1 cellular context compared by ENCODE assay signal in genomic region chr6:21003780-21004541, GRCh38.
TF ChIP-seq lines count a peak whose summit lies in the region.

No MANE protein-coding gene starts in this region.

TF ChIP-seq in HepG2, 621 proteins besides CTCF, POLR2A, EP300 and RAD21 (continued from another document and continues in another):
- TF ChIP-seq, protein P1, sequence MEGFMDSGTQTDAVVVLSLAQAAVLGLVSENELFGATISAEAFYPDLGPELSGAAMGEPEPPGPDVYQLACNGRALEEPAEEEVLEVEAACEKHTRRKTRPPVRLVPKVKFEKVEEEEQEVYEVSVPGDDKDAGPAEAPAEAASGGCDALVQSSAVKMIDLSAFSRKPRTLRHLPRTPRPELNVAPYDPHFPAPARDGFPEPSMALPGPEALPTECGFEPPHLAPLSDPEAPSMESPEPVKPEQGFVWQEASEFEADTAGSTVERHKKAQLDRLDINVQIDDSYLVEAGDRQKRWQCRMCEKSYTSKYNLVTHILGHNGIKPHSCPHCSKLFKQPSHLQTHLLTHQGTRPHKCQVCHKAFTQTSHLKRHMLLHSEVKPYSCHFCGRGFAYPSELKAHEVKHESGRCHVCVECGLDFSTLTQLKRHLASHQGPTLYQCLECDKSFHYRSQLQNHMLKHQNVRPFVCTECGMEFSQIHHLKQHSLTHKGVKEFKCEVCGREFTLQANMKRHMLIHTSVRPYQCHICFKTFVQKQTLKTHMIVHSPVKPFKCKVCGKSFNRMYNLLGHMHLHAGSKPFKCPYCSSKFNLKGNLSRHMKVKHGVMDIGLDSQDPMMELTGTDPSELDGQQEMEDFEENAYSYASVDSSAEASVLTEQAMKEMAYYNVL (CRISPR knock-in tag; IDR thresholded peaks at IDR 0.05; ENCODE audit: borderline replicate concordance) = peak; percentile 100
- TF ChIP-seq, protein P2, sequence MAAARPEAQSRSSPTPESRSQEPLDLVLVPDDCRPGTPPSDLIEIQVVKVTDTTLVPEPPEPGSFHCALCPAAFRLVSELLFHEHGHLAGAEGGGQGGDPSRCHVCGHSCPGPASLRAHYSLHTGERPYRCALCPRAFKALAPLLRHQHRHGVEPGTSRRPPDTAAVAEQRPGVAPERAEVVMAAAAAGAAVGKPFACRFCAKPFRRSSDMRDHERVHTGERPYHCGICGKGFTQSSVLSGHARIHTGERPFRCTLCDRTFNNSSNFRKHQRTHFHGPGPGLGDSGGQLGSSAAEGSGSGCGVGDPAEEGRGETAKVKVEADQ (CRISPR knock-in tag; IDR thresholded peaks at IDR 0.05; ENCODE audit: borderline replicate concordance) = no peak
- no peak for TF ChIP-seq AGO2 (optimal IDR thresholded peaks at IDR 0.05; ENCODE audit: low read depth, low read length)
- no peak for TF ChIP-seq GABPB1 (CRISPR knock-in tag; IDR thresholded peaks at IDR 0.05)
- TF ChIP-seq ZNF260 (CRISPR knock-in tag; IDR thresholded peaks at IDR 0.05; ENCODE audit: borderline replicate concordance, low read depth) = no peak
- TF ChIP-seq, protein P3, sequence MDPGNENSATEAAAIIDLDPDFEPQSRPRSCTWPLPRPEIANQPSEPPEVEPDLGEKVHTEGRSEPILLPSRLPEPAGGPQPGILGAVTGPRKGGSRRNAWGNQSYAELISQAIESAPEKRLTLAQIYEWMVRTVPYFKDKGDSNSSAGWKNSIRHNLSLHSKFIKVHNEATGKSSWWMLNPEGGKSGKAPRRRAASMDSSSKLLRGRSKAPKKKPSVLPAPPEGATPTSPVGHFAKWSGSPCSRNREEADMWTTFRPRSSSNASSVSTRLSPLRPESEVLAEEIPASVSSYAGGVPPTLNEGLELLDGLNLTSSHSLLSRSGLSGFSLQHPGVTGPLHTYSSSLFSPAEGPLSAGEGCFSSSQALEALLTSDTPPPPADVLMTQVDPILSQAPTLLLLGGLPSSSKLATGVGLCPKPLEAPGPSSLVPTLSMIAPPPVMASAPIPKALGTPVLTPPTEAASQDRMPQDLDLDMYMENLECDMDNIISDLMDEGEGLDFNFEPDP (CRISPR knock-in tag; conservative IDR thresholded peaks at IDR 0.05) = no peak
- TF ChIP-seq MZF1 (CRISPR knock-in tag; IDR thresholded peaks at IDR 0.05; ENCODE audit: borderline replicate concordance) = no peak
- no peak for TF ChIP-seq TAF15 (IDR thresholded peaks at IDR 0.05; ENCODE audit: low read depth, low read length, poor library complexity, severe bottlenecking)
- TF ChIP-seq UBTF (CRISPR knock-in tag; IDR thresholded peaks at IDR 0.05) = no peak
- TF ChIP-seq MXD4 (CRISPR knock-in tag; IDR thresholded peaks at IDR 0.05) = 0 out of 2 replicates have a peak, but pooled peaks have one; percentile 2
- no peak for TF ChIP-seq CBX1 (IDR thresholded peaks at IDR 0.05; ENCODE audit: low read depth)
- TF ChIP-seq ZNF660 (CRISPR knock-in tag; IDR thresholded peaks at IDR 0.05; ENCODE audit: borderline replicate concordance, low read depth) = no peak
- no peak for TF ChIP-seq ZNF816 (CRISPR knock-in tag; IDR thresholded peaks at IDR 0.05; ENCODE audit: borderline replicate concordance)
- TF ChIP-seq KLF11 (CRISPR knock-in tag; IDR thresholded peaks at IDR 0.05) = 0 out of 2 replicates have a peak, but pooled peaks have one; percentile 48
- TF ChIP-seq ZFP37 (CRISPR knock-in tag; IDR thresholded peaks at IDR 0.05; ENCODE audit: borderline replicate concordance) = no peak
- peak; percentile 94 for TF ChIP-seq SOX5 (CRISPR knock-in tag; IDR thresholded peaks at IDR 0.05; ENCODE audit: borderline replicate concordance)
- no peak for TF ChIP-seq KLF15 (CRISPR knock-in tag; IDR thresholded peaks at IDR 0.05; ENCODE audit: borderline replicate concordance)
- no peak for TF ChIP-seq ZNF382 (CRISPR knock-in tag; IDR thresholded peaks at IDR 0.05; ENCODE audit: borderline replicate concordance)
- peak; percentile 65; the same call in 1 of the 2 replicates for TF ChIP-seq ZMYM4 (CRISPR knock-in tag; IDR thresholded peaks at IDR 0.05)
- peak; percentile 64; the same call in 1 of the 2 replicates for TF ChIP-seq FOXK1 (CRISPR knock-in tag; IDR thresholded peaks at IDR 0.05; ENCODE audit: borderline replicate concordance, low read depth)
- TF ChIP-seq, protein P4, sequence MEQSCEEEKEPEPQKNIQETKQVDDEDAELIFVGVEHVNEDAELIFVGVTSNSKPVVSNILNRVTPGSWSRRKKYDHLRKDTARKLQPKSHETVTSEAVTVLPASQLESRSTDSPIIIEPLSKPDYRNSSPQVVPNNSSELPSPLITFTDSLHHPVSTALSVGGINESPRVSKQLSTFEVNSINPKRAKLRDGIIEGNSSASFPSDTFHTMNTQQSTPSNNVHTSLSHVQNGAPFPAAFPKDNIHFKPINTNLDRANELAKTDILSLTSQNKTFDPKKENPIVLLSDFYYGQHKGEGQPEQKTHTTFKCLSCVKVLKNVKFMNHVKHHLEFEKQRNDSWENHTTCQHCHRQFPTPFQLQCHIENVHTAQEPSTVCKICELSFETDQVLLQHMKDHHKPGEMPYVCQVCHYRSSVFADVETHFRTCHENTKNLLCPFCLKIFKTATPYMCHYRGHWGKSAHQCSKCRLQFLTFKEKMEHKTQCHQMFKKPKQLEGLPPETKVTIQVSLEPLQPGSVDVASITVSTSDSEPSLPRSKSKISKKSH (CRISPR knock-in tag; IDR thresholded peaks at IDR 0.05; ENCODE audit: borderline replicate concordance) = no peak
- TF ChIP-seq ATRX (CRISPR knock-in tag; IDR thresholded peaks at IDR 0.05; ENCODE audit: borderline replicate concordance) = no peak
- no peak for TF ChIP-seq ZNF761 (CRISPR knock-in tag; conservative IDR thresholded peaks at IDR 0.05)
- TF ChIP-seq ZNF496 (CRISPR knock-in tag; IDR thresholded peaks at IDR 0.05; ENCODE audit: insufficient replicate concordance) = no peak
- TF ChIP-seq PCBP1 (IDR thresholded peaks at IDR 0.05; ENCODE audit: borderline replicate concordance, low read depth, low read length) = no peak
- TF ChIP-seq, protein P5, sequence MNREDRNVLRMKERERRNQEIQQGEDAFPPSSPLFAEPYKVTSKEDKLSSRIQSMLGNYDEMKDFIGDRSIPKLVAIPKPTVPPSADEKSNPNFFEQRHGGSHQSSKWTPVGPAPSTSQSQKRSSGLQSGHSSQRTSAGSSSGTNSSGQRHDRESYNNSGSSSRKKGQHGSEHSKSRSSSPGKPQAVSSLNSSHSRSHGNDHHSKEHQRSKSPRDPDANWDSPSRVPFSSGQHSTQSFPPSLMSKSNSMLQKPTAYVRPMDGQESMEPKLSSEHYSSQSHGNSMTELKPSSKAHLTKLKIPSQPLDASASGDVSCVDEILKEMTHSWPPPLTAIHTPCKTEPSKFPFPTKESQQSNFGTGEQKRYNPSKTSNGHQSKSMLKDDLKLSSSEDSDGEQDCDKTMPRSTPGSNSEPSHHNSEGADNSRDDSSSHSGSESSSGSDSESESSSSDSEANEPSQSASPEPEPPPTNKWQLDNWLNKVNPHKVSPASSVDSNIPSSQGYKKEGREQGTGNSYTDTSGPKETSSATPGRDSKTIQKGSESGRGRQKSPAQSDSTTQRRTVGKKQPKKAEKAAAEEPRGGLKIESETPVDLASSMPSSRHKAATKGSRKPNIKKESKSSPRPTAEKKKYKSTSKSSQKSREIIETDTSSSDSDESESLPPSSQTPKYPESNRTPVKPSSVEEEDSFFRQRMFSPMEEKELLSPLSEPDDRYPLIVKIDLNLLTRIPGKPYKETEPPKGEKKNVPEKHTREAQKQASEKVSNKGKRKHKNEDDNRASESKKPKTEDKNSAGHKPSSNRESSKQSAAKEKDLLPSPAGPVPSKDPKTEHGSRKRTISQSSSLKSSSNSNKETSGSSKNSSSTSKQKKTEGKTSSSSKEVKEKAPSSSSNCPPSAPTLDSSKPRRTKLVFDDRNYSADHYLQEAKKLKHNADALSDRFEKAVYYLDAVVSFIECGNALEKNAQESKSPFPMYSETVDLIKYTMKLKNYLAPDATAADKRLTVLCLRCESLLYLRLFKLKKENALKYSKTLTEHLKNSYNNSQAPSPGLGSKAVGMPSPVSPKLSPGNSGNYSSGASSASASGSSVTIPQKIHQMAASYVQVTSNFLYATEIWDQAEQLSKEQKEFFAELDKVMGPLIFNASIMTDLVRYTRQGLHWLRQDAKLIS (CRISPR knock-in tag; IDR thresholded peaks at IDR 0.05) = no peak
- no peak for TF ChIP-seq NFE2 (CRISPR knock-in tag; IDR thresholded peaks at IDR 0.05)
- TF ChIP-seq, protein P6, sequence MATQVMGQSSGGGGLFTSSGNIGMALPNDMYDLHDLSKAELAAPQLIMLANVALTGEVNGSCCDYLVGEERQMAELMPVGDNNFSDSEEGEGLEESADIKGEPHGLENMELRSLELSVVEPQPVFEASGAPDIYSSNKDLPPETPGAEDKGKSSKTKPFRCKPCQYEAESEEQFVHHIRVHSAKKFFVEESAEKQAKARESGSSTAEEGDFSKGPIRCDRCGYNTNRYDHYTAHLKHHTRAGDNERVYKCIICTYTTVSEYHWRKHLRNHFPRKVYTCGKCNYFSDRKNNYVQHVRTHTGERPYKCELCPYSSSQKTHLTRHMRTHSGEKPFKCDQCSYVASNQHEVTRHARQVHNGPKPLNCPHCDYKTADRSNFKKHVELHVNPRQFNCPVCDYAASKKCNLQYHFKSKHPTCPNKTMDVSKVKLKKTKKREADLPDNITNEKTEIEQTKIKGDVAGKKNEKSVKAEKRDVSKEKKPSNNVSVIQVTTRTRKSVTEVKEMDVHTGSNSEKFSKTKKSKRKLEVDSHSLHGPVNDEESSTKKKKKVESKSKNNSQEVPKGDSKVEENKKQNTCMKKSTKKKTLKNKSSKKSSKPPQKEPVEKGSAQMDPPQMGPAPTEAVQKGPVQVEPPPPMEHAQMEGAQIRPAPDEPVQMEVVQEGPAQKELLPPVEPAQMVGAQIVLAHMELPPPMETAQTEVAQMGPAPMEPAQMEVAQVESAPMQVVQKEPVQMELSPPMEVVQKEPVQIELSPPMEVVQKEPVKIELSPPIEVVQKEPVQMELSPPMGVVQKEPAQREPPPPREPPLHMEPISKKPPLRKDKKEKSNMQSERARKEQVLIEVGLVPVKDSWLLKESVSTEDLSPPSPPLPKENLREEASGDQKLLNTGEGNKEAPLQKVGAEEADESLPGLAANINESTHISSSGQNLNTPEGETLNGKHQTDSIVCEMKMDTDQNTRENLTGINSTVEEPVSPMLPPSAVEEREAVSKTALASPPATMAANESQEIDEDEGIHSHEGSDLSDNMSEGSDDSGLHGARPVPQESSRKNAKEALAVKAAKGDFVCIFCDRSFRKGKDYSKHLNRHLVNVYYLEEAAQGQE (IDR thresholded peaks at IDR 0.05; ENCODE audit: borderline replicate concordance in 1 of 2, low read depth in 1 of 2, low read length in 2 of 2) = peak in 1 of 2 experiments; percentile 56; a peak in 1 of 4 replicates
- TF ChIP-seq NFAT5 (CRISPR knock-in tag; IDR thresholded peaks at IDR 0.05) = no peak
- peak; percentile 76 for TF ChIP-seq NR2F6 (IDR thresholded peaks at IDR 0.05)
- TF ChIP-seq NR2F6 (CRISPR knock-in tag; IDR thresholded peaks at IDR 0.05) = peak; percentile 66
- TF ChIP-seq TOE1 (CRISPR knock-in tag; IDR thresholded peaks at IDR 0.05) = no peak
- peak; percentile 85; the same call in 1 of the 2 replicates for TF ChIP-seq GATA4 (IDR thresholded peaks at IDR 0.05; ENCODE audit: borderline replicate concordance, low read depth)
- TF ChIP-seq ZBTB21 (CRISPR knock-in tag; IDR thresholded peaks at IDR 0.05) = peak; percentile 25; the same call in 1 of the 2 replicates
